In the genomic region with DNA sequence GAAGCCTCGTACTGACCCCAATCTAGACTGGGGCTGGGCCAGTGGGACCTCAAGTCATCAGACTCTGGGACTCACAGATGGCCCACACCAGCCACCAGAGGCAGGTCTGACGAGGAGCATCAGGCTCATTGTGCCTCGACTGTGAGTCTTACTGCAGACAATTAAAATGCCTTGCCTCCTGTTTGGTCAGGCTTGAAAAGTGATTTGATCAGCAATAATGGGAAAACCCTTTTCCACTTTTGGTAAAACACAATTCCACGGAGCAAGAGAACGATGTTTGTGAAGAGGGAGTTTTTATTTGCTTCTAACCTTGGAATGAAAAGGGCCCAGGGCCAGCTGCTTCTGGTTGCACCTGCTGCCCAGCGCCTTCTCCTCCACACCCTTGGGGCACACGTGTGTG, we compare ENCODE assay signal across 24 cellular contexts.
"Had no signal": no experiment of that assay in that cellular context is flagged by ENCODE, and none has a peak within 500 bp of the region (broad histone marks: within the 10 kb centered on the region; RNA-seq: fewer than 3 reads in every experiment).

No MANE protein-coding gene starts in this region.

- DNase-seq: activated CD4-positive, alpha-beta memory T cell treated with anti-CD3 and anti-CD28 coated beads for 36 hours; activated CD4-positive, alpha-beta T cell treated with anti-CD3 and anti-CD28 coated beads, Interleukin-2, amount 10 ng/mL, durations not matched to agents 7 days and 5 days; activated CD4-positive, CD25-positive, alpha-beta regulatory T cell; activated CD8-positive, alpha-beta memory T cell treated with anti-CD3 and anti-CD28 coated beads for 24 hours; activated effector memory CD4-positive, alpha-beta T cell treated with anti-CD3 and anti-CD28 coated beads, Interleukin-2, amount 50 U/mL, for 16 hours; activated naive CD4-positive, alpha-beta T cell treated with Interleukin-2 at 50 U/mL for 16 hours; activated naive CD8-positive, alpha-beta T cell treated with anti-CD3 and anti-CD28 coated beads, Interleukin-2, amount 50 U/mL, for 24 hours; activated T-cell treated with anti-CD3 and anti-CD28 coated beads, Interleukin-2, amount 50 U/mL, for 4 hours; amniotic stem cell; body of pancreas; central memory CD4-positive, alpha-beta T cell; Kasumi-1; NCI-H1105 treated with DMSO at 0.1 percent for 48 hours; NCI-H1436 treated with DMSO at 0.1 percent for 48 hours; NCI-H187; NCI-H2171 treated with DMSO at 0.1 percent for 48 hours; NCI-H226; NCI-H510A treated with DMSO at 0.1 percent for 48 hours; NCI-H69; SIG-M5; T-cell had no signal

- H3K27me3 ChIP-seq: ascending aorta, body of pancreas had no signal

- H3K27ac ChIP-seq: ascending aorta, body of pancreas, coronary artery, VCaP had no signal

- H3K4me3 ChIP-seq: ascending aorta, body of pancreas, coronary artery had no signal

- H3K4me1 ChIP-seq: ascending aorta, body of pancreas had no signal

- H3K9me3 ChIP-seq: ascending aorta, body of pancreas had no signal
